Comparison of ENCODE assay signal across 27 cellular contexts in genomic region chr1:34780528-34780927, GRCh38. TPM values are rescaled to one million over a fixed set of nuclear protein-coding genes. Genes with fewer than 3 reads are reported as not detected.
DNase-seq lines count a peak whose midpoint lies in the region; TF ChIP-seq lines count a peak whose summit lies in the region.
"Had no signal": no experiment of that assay in that cellular context is flagged by ENCODE, and none has a peak within 500 bp of the region (broad histone marks: within the 10 kb centered on the region; RNA-seq: fewer than 3 reads in every experiment).

No MANE protein-coding gene starts in this region.

- H3K27me3 Mint-ChIP-seq in activated naive CD8-positive, alpha-beta T cell, result peaks cover 25% of the 10 kb centered on the region
- peaks cover 37% of the 10 kb centered on the region for H3K27me3 Mint-ChIP-seq in activated naive CD8-positive, alpha-beta T cell treated with anti-CD3 and anti-CD28 coated beads for 36 hours
- peaks cover 67% of the 10 kb centered on the region for H3K27me3 Mint-ChIP-seq in type B pancreatic cell

- DNase-seq in activated naive CD8-positive, alpha-beta T cell treated with anti-CD3 and anti-CD28 coated beads for 36 hours, result no peak
- DNase-seq in colonic mucosa (peak; percentile 40), type B pancreatic cell (ENCODE audit: extremely low spot score, unreplicated experiment) (no peak), Kasumi-1 (lab: John Stamatoyannopoulos, UW) (no peak), DMS53 (lab: John Stamatoyannopoulos, UW) (no peak), KG1 (lab: John Stamatoyannopoulos, UW) (no peak)
- DNase-seq: activated CD4-positive, alpha-beta T cell treated with anti-CD3 and anti-CD28 coated beads, Interleukin-2, amount 50 U/mL, for 1 hour; activated CD8-positive, alpha-beta memory T cell treated with anti-CD3 and anti-CD28 coated beads, Interleukin-2, amount 50 U/mL, for 48 hours; body of pancreas; cortex of kidney; DND-41; NCI-H1105 treated with DMSO at 0.1 percent for 48 hours; NCI-H2081; NCI-H446 treated with DMSO at 0.1 percent for 48 hours; stimulated activated CD4-positive, alpha-beta T cell treated with anti-CD3 and anti-CD28 coated beads, Interleukin-4, amount 100 ng/mL, for 4 hours; T-helper 2 cell had no signal

- no peak overlapping the region for H3K27ac Mint-ChIP-seq in activated naive CD8-positive, alpha-beta T cell
- no peak overlapping the region for H3K27ac Mint-ChIP-seq in activated naive CD8-positive, alpha-beta T cell treated with anti-CD3 and anti-CD28 coated beads for 36 hours
- H3K27ac Mint-ChIP-seq in type B pancreatic cell, result peak overlapping the region; percentile 81
- H3K27ac Mint-ChIP-seq: activated T-helper 2 cell treated with anti-CD3 and anti-CD28 coated beads, Interferon-gamma antibody, Interleukin-2, Interleukin-4, amounts not matched to agents 10 μg/mL and 5 μg/mL and 100 μg/mL, durations not matched to agents 14 hours and 24 hours and 36 hours; stimulated activated naive CD8-positive, alpha-beta T cell treated with anti-CD3 and anti-CD28 coated beads, Interleukin-15, Interleukin-2, amounts not matched to agents 100 ng/mL and 50 ng/mL, for 24 hours had no signal

- H3K9me3 ChIP-seq in colonic mucosa (no peaks in the 10 kb centered on the region), iPS-20b (ENCODE audit: insufficient read depth, low read depth, low read length) (no peaks in the 10 kb centered on the region)
- H3K9me3 ChIP-seq: body of pancreas, tibial nerve had no signal

- H3K36me3 ChIP-seq in colonic mucosa (no peaks in the 10 kb centered on the region), iPS-20b (ENCODE audit: insufficient read depth, low read depth, low read length) (no peaks in the 10 kb centered on the region)
- H3K36me3 ChIP-seq: tibial nerve had no signal

- no peak for TF ChIP-seq CTCF in colonic mucosa (IDR thresholded peaks at IDR 0.05)
- no peak for TF ChIP-seq CTCF in type B pancreatic cell (conservative IDR thresholded peaks at IDR 0.05)

- H3K4me3 ChIP-seq in colonic mucosa (no peak overlapping the region), iPS-20b (ENCODE audit: low read length) (peak overlapping the region; percentile 76; the same call in 1 of the 2 replicates)
- H3K4me3 ChIP-seq: lung had no signal

- peak overlapping the region; percentile 56 for H3K4me3 Mint-ChIP-seq in activated naive CD8-positive, alpha-beta T cell
- H3K4me3 Mint-ChIP-seq in activated naive CD8-positive, alpha-beta T cell treated with anti-CD3 and anti-CD28 coated beads for 36 hours, result no peak overlapping the region
- H3K4me3 Mint-ChIP-seq in type B pancreatic cell, result peak overlapping the region; percentile 82
- H3K4me3 Mint-ChIP-seq: stimulated activated naive CD8-positive, alpha-beta T cell treated with anti-CD3 and anti-CD28 coated beads, Interleukin-15, Interleukin-2, amounts not matched to agents 100 ng/mL and 50 ng/mL, for 24 hours had no signal

- H3K9ac ChIP-seq in colonic mucosa (ENCODE audit: low read depth in 2 of 2, low read length in 2 of 2), result no peak overlapping the region
- no peak overlapping the region for H3K9ac ChIP-seq in iPS-20b (ENCODE audit: low read depth, low read length)

- H3K27ac ChIP-seq in colonic mucosa (no peak overlapping the region), iPS-20b (ENCODE audit: low read length) (no peak overlapping the region)
- H3K27ac ChIP-seq: 22Rv1, body of pancreas, SK-N-MC had no signal

- H3K9me3 Mint-ChIP-seq in activated naive CD8-positive, alpha-beta T cell (ENCODE audit: low read depth), result no peaks in the 10 kb centered on the region
- no peaks in the 10 kb centered on the region for H3K9me3 Mint-ChIP-seq in activated naive CD8-positive, alpha-beta T cell treated with anti-CD3 and anti-CD28 coated beads for 36 hours
- no peaks in the 10 kb centered on the region for H3K9me3 Mint-ChIP-seq in type B pancreatic cell
- H3K9me3 Mint-ChIP-seq: activated T-helper 2 cell treated with anti-CD3 and anti-CD28 coated beads, Interferon-gamma antibody, Interleukin-2, Interleukin-4, amounts not matched to agents 10 μg/mL and 5 μg/mL and 100 μg/mL, durations not matched to agents 14 hours and 24 hours and 36 hours; stimulated activated naive CD8-positive, alpha-beta T cell treated with anti-CD3 and anti-CD28 coated beads, Interleukin-15, Interleukin-2, amounts not matched to agents 100 ng/mL and 50 ng/mL, for 24 hours had no signal

- H3K4me1 ChIP-seq in colonic mucosa (no peaks in the 10 kb centered on the region), iPS-20b (ENCODE audit: insufficient read depth, low read length) (peaks cover 4% of the 10 kb centered on the region; the same call in 1 of the 2 replicates)

- H3K36me3 Mint-ChIP-seq in activated naive CD8-positive, alpha-beta T cell, result no peaks in the 10 kb centered on the region
- no peaks in the 10 kb centered on the region for H3K36me3 Mint-ChIP-seq in activated naive CD8-positive, alpha-beta T cell treated with anti-CD3 and anti-CD28 coated beads for 36 hours
- no peaks in the 10 kb centered on the region for H3K36me3 Mint-ChIP-seq in type B pancreatic cell

- intact Hi-C loops in colonic mucosa (cut with DNase I), result no loop called here

- H3K27me3 ChIP-seq in colonic mucosa (peaks cover 12% of the 10 kb centered on the region), iPS-20b (ENCODE audit: insufficient read depth, low read length) (peaks cover 47% of the 10 kb centered on the region)
- H3K27me3 ChIP-seq: body of pancreas had no signal

- peaks cover 2% of the 10 kb centered on the region for H3K4me1 Mint-ChIP-seq in activated naive CD8-positive, alpha-beta T cell (ENCODE audit: low read depth)
- H3K4me1 Mint-ChIP-seq in activated naive CD8-positive, alpha-beta T cell treated with anti-CD3 and anti-CD28 coated beads for 36 hours, result no peaks in the 10 kb centered on the region
- no peaks in the 10 kb centered on the region for H3K4me1 Mint-ChIP-seq in type B pancreatic cell (ENCODE audit: unreplicated experiment)

RNA-seq across cellular contexts. Expression of gene GJB3, which starts 0.5 kb away (rescaled TPM):
- not detected for total RNA-seq in activated naive CD8-positive, alpha-beta T cell treated with anti-CD3 and anti-CD28 coated beads for 36 hours
- total RNA-seq in colonic mucosa (10 to 100 TPM in 1 of 2 donors, 1 to 10 TPM in 1; 7.5 to 20.7 TPM), type B pancreatic cell (ENCODE audit: low replicate concordance) (6.5 and 19.5 TPM in 2 replicates)
- total RNA-seq: activated T-helper 2 cell treated with anti-CD3 and anti-CD28 coated beads, Interferon-gamma antibody, Interleukin-2, Interleukin-4, amounts not matched to agents 10 μg/mL and 5 μg/mL and 100 μg/mL, durations not matched to agents 14 hours and 24 hours and 36 hours; HepG2; RPMI7951 had no signal

RNA-seq across cellular contexts. Expression of gene GJA4, which starts 12.3 kb away (rescaled TPM):
- total RNA-seq in activated naive CD8-positive, alpha-beta T cell treated with anti-CD3 and anti-CD28 coated beads for 36 hours, result not detected
- total RNA-seq in colonic mucosa, result 1 to 10 TPM; 2.3 to 3.5 TPM
- 0.67 and 0.87 TPM in 2 replicates for total RNA-seq in type B pancreatic cell (ENCODE audit: low replicate concordance)
- total RNA-seq: activated T-helper 2 cell treated with anti-CD3 and anti-CD28 coated beads, Interferon-gamma antibody, Interleukin-2, Interleukin-4, amounts not matched to agents 10 μg/mL and 5 μg/mL and 100 μg/mL, durations not matched to agents 14 hours and 24 hours and 36 hours; HepG2; renal cortical epithelial cell; RPMI7951 had no signal

RNA-seq across cellular contexts. Expression of gene GJB4, which starts 21.0 kb away (rescaled TPM):
- not detected for total RNA-seq in activated naive CD8-positive, alpha-beta T cell treated with anti-CD3 and anti-CD28 coated beads for 36 hours
- total RNA-seq in colonic mucosa (under 1 TPM; 0.08 to 0.44 TPM), type B pancreatic cell (ENCODE audit: low replicate concordance) (0.48 and 0.50 TPM in 2 replicates)
- total RNA-seq: activated T-helper 2 cell treated with anti-CD3 and anti-CD28 coated beads, Interferon-gamma antibody, Interleukin-2, Interleukin-4, amounts not matched to agents 10 μg/mL and 5 μg/mL and 100 μg/mL, durations not matched to agents 14 hours and 24 hours and 36 hours; body of pancreas; HepG2; RPMI7951; tibial nerve had no signal

RNA-seq across cellular contexts. Expression of gene GJB5, which starts 25.7 kb away (rescaled TPM):
- total RNA-seq in activated naive CD8-positive, alpha-beta T cell treated with anti-CD3 and anti-CD28 coated beads for 36 hours, result not detected
- total RNA-seq in colonic mucosa (under 1 TPM in 1 of 2 donors, not detected in 1; 0.42 TPM), type B pancreatic cell (ENCODE audit: low replicate concordance) (2.0 and 7.5 TPM in 2 replicates)
- total RNA-seq: activated T-helper 2 cell treated with anti-CD3 and anti-CD28 coated beads, Interferon-gamma antibody, Interleukin-2, Interleukin-4, amounts not matched to agents 10 μg/mL and 5 μg/mL and 100 μg/mL, durations not matched to agents 14 hours and 24 hours and 36 hours; body of pancreas; HepG2; RPMI7951 had no signal
